Comparison of ENCODE assay signal across 8 cellular contexts in the genomic region with DNA sequence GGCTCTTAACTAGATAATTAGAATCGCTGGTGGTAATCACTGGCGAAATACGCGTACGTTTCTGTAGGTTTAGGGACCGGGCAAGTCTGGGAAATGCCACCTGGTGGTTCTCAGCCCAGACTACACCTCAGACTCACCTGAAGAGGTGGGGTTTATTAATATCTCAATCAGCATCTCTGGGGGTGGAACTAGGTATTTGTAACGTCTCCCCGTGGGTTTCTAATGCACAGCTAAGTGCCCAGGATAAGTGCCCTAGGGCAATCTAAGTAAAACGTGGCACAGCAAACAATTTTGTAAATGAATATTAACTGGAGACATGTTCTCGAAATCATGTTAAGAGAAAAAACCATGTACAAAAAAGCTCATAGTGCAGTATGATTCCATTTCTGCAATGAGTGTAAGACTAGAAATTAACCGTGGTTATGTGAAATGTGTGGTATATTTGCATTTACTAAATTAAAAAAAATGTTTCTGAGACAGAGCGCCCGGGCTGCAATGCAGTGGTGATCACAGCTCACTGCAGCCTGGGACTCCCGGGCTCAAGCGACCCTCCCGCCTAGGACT. TPM values are rescaled to one million over a fixed set of nuclear protein-coding genes. Genes with fewer than 3 reads are reported as not detected.
DNase-seq lines count a peak whose midpoint lies in the region; ATAC-seq and TF ChIP-seq lines count a peak whose summit lies in the region.

No MANE protein-coding gene starts in this region.

- ATAC-seq in GM18498 (IDR thresholded peaks at IDR 0.05; ENCODE audit: unreplicated experiment) (peak; percentile 60), HCT116 (peak; percentile 75)

- H3K9me3 Mint-ChIP-seq in nephron progenitor cell: peaks cover 9% of the 10 kb centered on the region

- TF ChIP-seq CTCF in HCT116 (IDR thresholded peaks at IDR 0.05 in 2 of 3, conservative IDR thresholded peaks at IDR 0.05 in 1 of 3; ENCODE audit: borderline replicate concordance in 1 of 3, insufficient read depth in 1 of 3, low read depth in 2 of 3, low read length in 2 of 3) (peak; percentile 65 to 76 (median 69)), nephron progenitor cell (IDR thresholded peaks at IDR 0.05) (peak; percentile 33)

- H3K36me3 Mint-ChIP-seq in nephron progenitor cell (ENCODE audit: low read depth): peaks cover 26% of the 10 kb centered on the region

- H3K27ac Mint-ChIP-seq in nephron progenitor cell: peak overlapping the region; percentile 94

- intact Hi-C loops in HCT116 (cut with micrococcal nuclease): loop anchor here (1.0 to 5.0 kb wide), 3 partner anchors 135 to 645 kb away; partner anchors contain the start of gene CREG2

- no peaks in the 10 kb centered on the region for H3K27me3 ChIP-seq in HCT116 (ENCODE audit: insufficient read depth, low read length)
- H3K27me3 ChIP-seq in MG63: no peaks in the 10 kb centered on the region
- H3K27me3 ChIP-seq in esophagus (ENCODE audit: control insufficient read depth in 1 of 2, insufficient read depth in 2 of 2, low read length in 2 of 2): no peaks in the 10 kb centered on the region

- H4K20me1 ChIP-seq in HCT116 (ENCODE audit: insufficient read depth): no peaks in the 10 kb centered on the region

- H3K36me3 ChIP-seq in HCT116 (ENCODE audit: control insufficient read depth in 1 of 2, insufficient read depth in 2 of 2, low read length in 2 of 2) (no peaks in the 10 kb centered on the region), MG63 (peaks cover 4% of the 10 kb centered on the region), esophagus (ENCODE audit: control insufficient read depth in 2 of 2, insufficient read depth in 2 of 2, low read length in 1 of 2) (no peaks in the 10 kb centered on the region)

- POLR2A ChIA-PET in HCT116 (lab: Charles Lee): interaction anchor here (1.2 to 2.1 kb wide), 2 partner anchors 11 to 46 kb away, joined by 3 to 5 read pairs; no protein-coding TSS in a partner anchor

- peaks cover 3% of the 10 kb centered on the region for H3K27me3 Mint-ChIP-seq in nephron progenitor cell (ENCODE audit: low read depth, poor library complexity)

- TF ChIP-seq RAD21 in HCT116 (IDR thresholded peaks at IDR 0.05; ENCODE audit: low read depth): peak; percentile 53

- H3K27ac ChIP-seq in HCT116 (ENCODE audit: low read depth, low read length) (peak overlapping the region; percentile 76), esophagus (ENCODE audit: low read depth in 2 of 2, low read length in 1 of 2) (peak overlapping the region; percentile 85 to 88)

- H3K4me1 ChIP-seq in HCT116 (ENCODE audit: control insufficient read depth in 1 of 2, insufficient read depth in 2 of 2, low read length in 2 of 2) (peaks cover 21 to 48% of the 10 kb centered on the region in 2 experiments), esophagus (ENCODE audit: control insufficient read depth in 2 of 2, insufficient read depth in 2 of 2, low read length in 1 of 2) (peaks cover 0 to 2% of the 10 kb centered on the region in 2 donors)

- peak; percentile 74 for DNase-seq in HCT116 (ENCODE audit: low read depth, low spot score)
- no peak for DNase-seq in MG63
- DNase-seq in T-helper 9 cell: peak; percentile 11
- peak; percentile 5 for DNase-seq in nephron progenitor cell
- no peak for DNase-seq in T1000 (lab: John Stamatoyannopoulos, UW)
- DNase-seq in NCI-H524 treated with DMSO at 0.1 percent for 48 hours (lab: John Stamatoyannopoulos, UW): no peak

- TSS peak; percentile 89 for BruUV-seq in HCT116 (replicated peaks; lab: Mats Ljungman, UMichigan)

- H3K4me3 ChIP-seq in HCT116 (replicated peaks in 1 of 2; ENCODE audit: low read depth in 1 of 2, low read length in 2 of 2): peak overlapping the region; percentile 60 to 84
- H3K4me3 ChIP-seq in MG63: peak overlapping the region; percentile 72
- peak overlapping the region; percentile 47 to 94 for H3K4me3 ChIP-seq in esophagus (ENCODE audit: low read depth in 1 of 2, low read length in 2 of 2)

- H3K9me2 ChIP-seq in HCT116 (ENCODE audit: insufficient read depth): no peaks in the 10 kb centered on the region

- H3K4me1 Mint-ChIP-seq in nephron progenitor cell: peaks cover 47% of the 10 kb centered on the region

- TF ChIP-seq POLR2A in HCT116 (IDR thresholded peaks at IDR 0.05; ENCODE audit: borderline replicate concordance, extremely low read depth, insufficient read depth, insufficient read length): no peak

- H2AFZ ChIP-seq in HCT116 (ENCODE audit: low read depth, low read length, poor library complexity, severe bottlenecking): peak overlapping the region; percentile 59

- WGBS in esophagus, 2 donors: 20 to 23% methylated on average over 16 of the region's 16 CpGs

- CTCF ChIA-PET in HCT116 (lab: Charles Lee): interaction anchor here (0.9 to 1.5 kb wide), 6 partner anchors 11 to 657 kb away, joined by 3 to 8 read pairs (median 4); no protein-coding TSS in a partner anchor

- H3K4me3 Mint-ChIP-seq in nephron progenitor cell: peak overlapping the region; percentile 91

- H3K79me2 ChIP-seq in HCT116 (ENCODE audit: insufficient read depth, low read length): peaks cover 38% of the 10 kb centered on the region

- H3K9me3 ChIP-seq in HCT116 (ENCODE audit: control insufficient read depth in 1 of 2, insufficient read depth in 1 of 2, low read depth in 1 of 2, low read length in 2 of 2): no peaks in the 10 kb centered on the region
- no peaks in the 10 kb centered on the region for H3K9me3 ChIP-seq in MG63
- H3K9me3 ChIP-seq in esophagus (ENCODE audit: control insufficient read depth in 2 of 2, insufficient read depth in 1 of 2, low read depth in 1 of 2, low read length in 1 of 2): no peaks in the 10 kb centered on the region

- RAD21 ChIA-PET in HCT116 (lab: Charles Lee; ENCODE audit: low non-redundant PET in 1 of 2, low total read pairs in 2 of 2, uncharacterized antibody in 2 of 2, unreplicated experiment in 2 of 2): interaction anchor here in 1 of 2 experiments (0.8 kb wide), 1 partner anchor 657 kb away, joined by 3 read pairs; no protein-coding TSS in a partner anchor

- H3K9ac ChIP-seq in HCT116 (ENCODE audit: low read length): peak overlapping the region; percentile 77

- peak overlapping the region; percentile 97 for H3K4me2 ChIP-seq in HCT116 (ENCODE audit: low read length)

TF ChIP-seq in HCT116, 20 proteins besides CTCF, POLR2A, EP300 and RAD21:
- TF ChIP-seq YY1 (IDR thresholded peaks at IDR 0.05; ENCODE audit: extremely low read depth, insufficient replicate concordance, low read depth, low read length) (peak; percentile 44), SIN3A (IDR thresholded peaks at IDR 0.05; ENCODE audit: low read depth) (no peak), FOSL1 (IDR thresholded peaks at IDR 0.05; ENCODE audit: low read depth) (no peak), CBX3 (IDR thresholded peaks at IDR 0.05; ENCODE audit: low read depth) (no peak), CEBPB (IDR thresholded peaks at IDR 0.05; ENCODE audit: low read depth) (no peak), EZH2 (IDR thresholded peaks at IDR 0.05) (no peak), EZH2phosphoT487 (IDR thresholded peaks at IDR 0.05; ENCODE audit: borderline replicate concordance) (no peak), EGR1 (IDR thresholded peaks at IDR 0.05; ENCODE audit: low read depth) (peak; percentile 56; the same call in 1 of the 2 replicates), SRF (IDR thresholded peaks at IDR 0.05; ENCODE audit: low read depth) (no peak), TCF7L2 (IDR thresholded peaks at IDR 0.05; ENCODE audit: borderline replicate concordance, extremely low read depth, insufficient read depth, insufficient read length) (no peak)
- TF ChIP-seq, protein P1, sequence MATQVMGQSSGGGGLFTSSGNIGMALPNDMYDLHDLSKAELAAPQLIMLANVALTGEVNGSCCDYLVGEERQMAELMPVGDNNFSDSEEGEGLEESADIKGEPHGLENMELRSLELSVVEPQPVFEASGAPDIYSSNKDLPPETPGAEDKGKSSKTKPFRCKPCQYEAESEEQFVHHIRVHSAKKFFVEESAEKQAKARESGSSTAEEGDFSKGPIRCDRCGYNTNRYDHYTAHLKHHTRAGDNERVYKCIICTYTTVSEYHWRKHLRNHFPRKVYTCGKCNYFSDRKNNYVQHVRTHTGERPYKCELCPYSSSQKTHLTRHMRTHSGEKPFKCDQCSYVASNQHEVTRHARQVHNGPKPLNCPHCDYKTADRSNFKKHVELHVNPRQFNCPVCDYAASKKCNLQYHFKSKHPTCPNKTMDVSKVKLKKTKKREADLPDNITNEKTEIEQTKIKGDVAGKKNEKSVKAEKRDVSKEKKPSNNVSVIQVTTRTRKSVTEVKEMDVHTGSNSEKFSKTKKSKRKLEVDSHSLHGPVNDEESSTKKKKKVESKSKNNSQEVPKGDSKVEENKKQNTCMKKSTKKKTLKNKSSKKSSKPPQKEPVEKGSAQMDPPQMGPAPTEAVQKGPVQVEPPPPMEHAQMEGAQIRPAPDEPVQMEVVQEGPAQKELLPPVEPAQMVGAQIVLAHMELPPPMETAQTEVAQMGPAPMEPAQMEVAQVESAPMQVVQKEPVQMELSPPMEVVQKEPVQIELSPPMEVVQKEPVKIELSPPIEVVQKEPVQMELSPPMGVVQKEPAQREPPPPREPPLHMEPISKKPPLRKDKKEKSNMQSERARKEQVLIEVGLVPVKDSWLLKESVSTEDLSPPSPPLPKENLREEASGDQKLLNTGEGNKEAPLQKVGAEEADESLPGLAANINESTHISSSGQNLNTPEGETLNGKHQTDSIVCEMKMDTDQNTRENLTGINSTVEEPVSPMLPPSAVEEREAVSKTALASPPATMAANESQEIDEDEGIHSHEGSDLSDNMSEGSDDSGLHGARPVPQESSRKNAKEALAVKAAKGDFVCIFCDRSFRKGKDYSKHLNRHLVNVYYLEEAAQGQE (IDR thresholded peaks at IDR 0.05; ENCODE audit: low read depth): no peak
- TF ChIP-seq, protein P2, sequence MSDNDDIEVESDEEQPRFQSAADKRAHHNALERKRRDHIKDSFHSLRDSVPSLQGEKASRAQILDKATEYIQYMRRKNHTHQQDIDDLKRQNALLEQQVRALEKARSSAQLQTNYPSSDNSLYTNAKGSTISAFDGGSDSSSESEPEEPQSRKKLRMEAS (IDR thresholded peaks at IDR 0.05): no peak; the same call in 1 of the 2 replicates

RNA-seq across cellular contexts. Expression of gene CNOT11, which starts 0.8 kb away (rescaled TPM):
- total RNA-seq in HCT116 (2021; ENCODE audit: unreplicated experiment): 57.8 TPM
- 22.7 and 29.4 TPM in 2 replicates for polyA plus RNA-seq in HCT116 (2012)
- 52.6 and 64.1 TPM in 2 replicates for total RNA-seq in MG63 (2014; rRNA removed; shearing (Covaris generic); ENCODE audit: low replicate concordance)
- 10 to 100 TPM; 14.7 to 25.4 TPM for polyA plus RNA-seq in esophagus

RNA-seq across cellular contexts. Expression of gene RNF149, which starts 56.6 kb away (rescaled TPM):
- 40.2 TPM for total RNA-seq in HCT116 (2021; ENCODE audit: unreplicated experiment)
- polyA plus RNA-seq in HCT116 (2012): 17.1 and 20.1 TPM in 2 replicates
- total RNA-seq in MG63 (2014; rRNA removed; shearing (Covaris generic); ENCODE audit: low replicate concordance): 33.8 and 34.5 TPM in 2 replicates
- 10 to 100 TPM; 31.7 to 50.4 TPM for polyA plus RNA-seq in esophagus

Comparison
In these comparisons a context has a peak if more than half of its experiments do, and no peak if none do; other contexts are left out.
1. DNase-seq: peak in HCT116 (single experiment), T-helper 9 cell (single experiment) and nephron progenitor cell (single experiment); none in MG63 (single experiment), T1000 (single experiment) and NCI-H524 treated with DMSO at 0.1 percent for 48 hours (single experiment).
2. Peak in every context shown above with its lines, with median percentiles within 50 percentile points of each other: H3K4me3 ChIP-seq.